ENCODE assay signal across 30 cellular contexts in genomic region chr6:166922937-166923336, GRCh38.
"Had no signal": no experiment of that assay in that cellular context is flagged by ENCODE, and none has a peak within 500 bp of the region (broad histone marks: within the 10 kb centered on the region; RNA-seq: fewer than 3 reads in every experiment).

No MANE protein-coding gene starts in this region.

- H3K27me3 ChIP-seq: brain microvascular endothelial cell, esophagus muscularis mucosa, foreskin keratinocyte, gastrocnemius medialis had no signal

- H3K27ac ChIP-seq: brain microvascular endothelial cell, esophagus muscularis mucosa, foreskin keratinocyte, gastrocnemius medialis, WERI-Rb-1 had no signal

- H3K9me3 ChIP-seq: esophagus muscularis mucosa, gastrocnemius medialis had no signal

- ATAC-seq: activated CD4-positive, CD25-positive, alpha-beta regulatory T cell treated with anti-CD3 and anti-CD28 coated beads, Interleukin-2, amount 50 U/mL, for 24 hours; activated CD8-positive, alpha-beta T cell treated with anti-CD3 and anti-CD28 coated beads for 36 hours; activated T-cell treated with anti-CD3 and anti-CD28 coated beads, Interleukin-2, amount 50 U/mL, for 4 hours; activated T-helper 17 cell treated with anti-CD3 and anti-CD28 coated beads, Interleukin-2, amount 50 U/mL, for 72 hours; effector memory CD8-positive, alpha-beta T cell; foreskin keratinocyte; gastrocnemius medialis; T-helper 17 cell had no signal

- H3K4me3 ChIP-seq: esophagus muscularis mucosa, gastrocnemius medialis had no signal

- H3K4me1 ChIP-seq: esophagus muscularis mucosa, foreskin keratinocyte had no signal

- FAIRE-seq: astrocyte, bronchial epithelial cell had no signal

- DNase-seq: activated B cell treated with CpG ODN at 0.5 μM for 24 hours; activated CD4-positive, alpha-beta T cell treated with anti-CD3 and anti-CD28 coated beads for 48 hours; activated CD4-positive, alpha-beta T cell treated with anti-CD3 and anti-CD28 coated beads, Interleukin-2, amount 50 U/mL, for 1 hour; activated CD4-positive, alpha-beta T cell treated with anti-CD3 and anti-CD28 coated beads, Interleukin-2, amount 50 U/mL, for 48 hours; activated CD8-positive, alpha-beta T cell treated with anti-CD3 and anti-CD28 coated beads for 36 hours; activated effector memory CD4-positive, alpha-beta T cell treated with Interleukin-2 at 50 U/mL for 16 hours; activated gamma-delta T cell treated with Interleukin-2 at 50 U/mL for 16 hours; activated naive CD4-positive, alpha-beta T cell treated with anti-CD3 and anti-CD28 coated beads, Interleukin-2, amount 50 U/mL, for 16 hours; activated naive CD4-positive, alpha-beta T cell treated with Interleukin-2 at 50 U/mL for 16 hours; activated T-cell treated with anti-CD3 and anti-CD28 coated beads, Interleukin-2, amount 50 U/mL, for 4 hours; amniotic stem cell; anterior cingulate cortex; brain microvascular endothelial cell; cortex of kidney; dermis blood vessel endothelial cell; effector CD4-positive, alpha-beta T cell; effector memory CD8-positive, alpha-beta T cell; erythroblast; foreskin keratinocyte; gastrocnemius medialis; glutamatergic neuron; T-helper 1 cell; T-helper 17 cell; T1000; WERI-Rb-1 had no signal

- H3K36me3 ChIP-seq: brain microvascular endothelial cell, gastrocnemius medialis, WERI-Rb-1 had no signal
